ENCODE assay signal across 34 cellular contexts in the genomic region with DNA sequence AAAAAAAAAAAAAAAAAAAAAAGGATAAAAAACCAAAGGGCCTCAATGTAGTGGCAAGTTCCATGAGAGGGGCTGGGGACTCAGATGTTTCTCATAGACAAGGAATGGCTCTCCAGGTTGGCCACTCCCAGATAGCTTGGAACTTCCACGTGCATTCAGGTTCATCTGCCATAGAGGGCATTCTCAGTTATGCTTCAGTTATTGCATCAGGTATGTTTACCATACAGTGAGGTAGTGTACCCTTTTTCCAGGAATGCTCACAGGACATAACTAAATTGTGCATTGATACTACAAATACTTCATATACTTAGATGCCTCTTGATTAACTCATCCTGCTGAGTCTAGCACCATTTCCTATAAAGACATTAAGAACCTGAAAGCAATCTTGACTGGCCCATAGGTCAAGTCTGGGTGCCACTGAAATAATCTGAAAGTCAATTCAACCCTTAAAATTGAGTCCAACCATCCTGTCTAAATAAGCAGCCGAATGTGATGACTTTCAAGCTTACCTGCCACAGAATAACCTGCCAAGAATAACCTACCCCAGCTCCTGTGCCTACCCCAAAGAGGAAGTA. TPM values are rescaled to one million over a fixed set of nuclear protein-coding genes. Genes with fewer than 3 reads are reported as not detected.
"Had no signal": no experiment of that assay in that cellular context is flagged by ENCODE, and none has a peak within 500 bp of the region (broad histone marks: within the 10 kb centered on the region; RNA-seq: fewer than 3 reads in every experiment).

No MANE protein-coding gene starts in this region.

- ATAC-seq: foreskin keratinocyte; gastroesophageal sphincter; heart left ventricle; left lobe of liver; mucosa of descending colon; stimulated activated effector memory CD8-positive, alpha-beta T cell treated with anti-CD3 and anti-CD28 coated beads, Interleukin-12 subunit alpha, Interleukin-12 subunit beta, amount 100 ng/mL, for 72 hours had no signal

- H3K27me3 ChIP-seq: esophagus muscularis mucosa, foreskin keratinocyte, gastroesophageal sphincter, heart left ventricle, hepatocyte, neural progenitor cell, right atrium auricular region, sigmoid colon, stomach, thyroid gland, vagina had no signal

- H3K4me3 Mint-ChIP-seq: mesothelial cell of epicardium; naive B cell; natural killer cell treated with Interleukin-12 subunit alpha and Interleukin-12 subunit beta and Interleukin-15 and Interleukin-18, amount 100 ng/mL, for 72 hours; neural progenitor cell; stimulated activated effector memory CD8-positive, alpha-beta T cell treated with anti-CD3 and anti-CD28 coated beads, Interleukin-12 subunit alpha, Interleukin-12 subunit beta, amount 100 ng/mL, for 72 hours had no signal

- H3K4me1 Mint-ChIP-seq: naive B cell, neural progenitor cell had no signal

- H2AFZ ChIP-seq: hepatocyte, neural progenitor cell, parathyroid adenoma had no signal

- H3K27ac ChIP-seq: esophagus muscularis mucosa, foreskin keratinocyte, gastroesophageal sphincter, heart left ventricle, hepatocyte, neural progenitor cell, parathyroid adenoma, prostate gland, right atrium auricular region, sigmoid colon, stomach, thyroid gland, vagina had no signal

- H3K4me2 ChIP-seq: hepatocyte, neural progenitor cell had no signal

- FAIRE-seq: endothelial cell of umbilical vein, kidney had no signal

- H3K79me2 ChIP-seq: hepatocyte, parathyroid adenoma had no signal

- H3K9me3 ChIP-seq: esophagus muscularis mucosa, gastroesophageal sphincter, heart left ventricle, mucosa of descending colon, prostate gland, right atrium auricular region, sigmoid colon, stomach, thyroid gland, vagina had no signal

- H3K27ac Mint-ChIP-seq: mesothelial cell of epicardium; natural killer cell treated with Interleukin-12 subunit alpha and Interleukin-12 subunit beta and Interleukin-15 and Interleukin-18, amount 100 ng/mL, for 72 hours; neural progenitor cell; stimulated activated effector memory CD8-positive, alpha-beta T cell treated with anti-CD3 and anti-CD28 coated beads, Interleukin-12 subunit alpha, Interleukin-12 subunit beta, amount 100 ng/mL, for 72 hours had no signal

- H3K36me3 Mint-ChIP-seq: mesothelial cell of epicardium; naive B cell; natural killer cell treated with Interleukin-12 subunit alpha and Interleukin-12 subunit beta and Interleukin-15 and Interleukin-18, amount 100 ng/mL, for 72 hours; neural progenitor cell; stimulated activated effector memory CD8-positive, alpha-beta T cell treated with anti-CD3 and anti-CD28 coated beads, Interleukin-12 subunit alpha, Interleukin-12 subunit beta, amount 100 ng/mL, for 72 hours had no signal

- H3K9me3 Mint-ChIP-seq: mesothelial cell of epicardium; naive B cell; natural killer cell treated with Interleukin-12 subunit alpha and Interleukin-12 subunit beta and Interleukin-15 and Interleukin-18, amount 100 ng/mL, for 72 hours; neural progenitor cell; stimulated activated effector memory CD8-positive, alpha-beta T cell treated with anti-CD3 and anti-CD28 coated beads, Interleukin-12 subunit alpha, Interleukin-12 subunit beta, amount 100 ng/mL, for 72 hours had no signal

- H3K4me1 ChIP-seq: foreskin keratinocyte, neural progenitor cell, prostate gland had no signal

- H3K27me3 Mint-ChIP-seq: naive B cell; natural killer cell treated with Interleukin-12 subunit alpha and Interleukin-12 subunit beta and Interleukin-15 and Interleukin-18, amount 100 ng/mL, for 72 hours had no signal

- H3K36me3 ChIP-seq: esophagus muscularis mucosa, gastroesophageal sphincter, heart left ventricle, neural progenitor cell, prostate gland, right atrium auricular region, sigmoid colon, stomach, thyroid gland, vagina had no signal

- H3K4me3 ChIP-seq: esophagus muscularis mucosa, gastroesophageal sphincter, heart left ventricle, hepatocyte, mucosa of descending colon, neural progenitor cell, prostate gland, right atrium auricular region, sigmoid colon, stomach, thyroid gland, vagina had no signal

- DNase-seq: dermis blood vessel endothelial cell; effector memory CD4-positive, alpha-beta T cell; foreskin keratinocyte; heart left ventricle; kidney; mesenchymal stem cell; mucosa of descending colon; naive B cell; sigmoid colon; stimulated activated CD4-positive, alpha-beta T cell treated with anti-CD3 and anti-CD28 coated beads, Interleukin-2, amount 100 ng/mL, for 24 hours; stimulated activated CD4-positive, alpha-beta T cell treated with anti-CD3 and anti-CD28 coated beads, Interleukin-4, amount 100 ng/mL, for 24 hours; stimulated activated naive CD4-positive, alpha-beta T cell treated with Interleukin-2 at 50 U/mL for 16 hours; stomach; thyroid gland; trophoblast cell had no signal

- H3K9ac ChIP-seq: neural progenitor cell, parathyroid adenoma had no signal

RNA-seq across cellular contexts. Expression of a gene that starts 24.8 kb away (rescaled TPM):
- total RNA-seq: dermis blood vessel endothelial cell, endothelial cell of umbilical vein, epithelial cell of proximal tubule, fibroblast of lung, foreskin keratinocyte, gastroesophageal sphincter, heart left ventricle, hepatocyte, left lobe of liver, lower leg skin, lung microvascular endothelial cell, mucosa of descending colon, right atrium auricular region, sigmoid colon, skeletal muscle tissue, subcutaneous adipose tissue had no signal
- polyA plus RNA-seq: endothelial cell of umbilical vein, fibroblast of lung, foreskin keratinocyte had no signal
